ENCODE assay signal across 8 cellular contexts in the genomic region with DNA sequence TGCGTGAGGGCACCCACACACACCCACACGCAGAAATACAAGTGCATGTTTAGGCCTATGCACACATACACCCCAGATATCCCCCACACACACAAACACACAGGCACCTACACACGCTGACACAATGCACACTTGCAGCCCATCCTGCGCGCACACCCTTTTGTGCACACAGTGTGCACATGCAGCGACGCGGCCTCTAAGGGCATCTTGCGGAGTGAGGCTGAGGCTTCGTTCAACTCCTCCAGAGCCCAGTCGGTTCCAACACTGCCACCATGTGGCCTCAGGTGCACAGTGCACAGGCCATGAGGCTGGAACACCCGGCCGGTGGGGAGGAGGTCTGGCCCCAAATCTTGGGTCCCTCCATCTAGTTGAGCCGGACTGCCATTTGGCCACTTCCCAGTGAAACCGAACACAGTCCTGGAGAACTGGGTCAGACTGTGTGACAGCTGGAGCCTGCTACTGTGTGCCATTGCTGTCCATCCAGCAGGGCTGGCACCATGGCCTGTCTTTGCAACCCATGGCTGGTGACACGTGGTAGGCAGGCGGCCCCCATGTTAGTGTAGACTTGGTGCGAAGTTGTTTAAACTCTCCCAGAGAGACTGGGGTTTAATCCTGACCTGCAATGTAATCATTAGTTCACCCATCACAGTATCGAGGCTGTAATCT.
DNase-seq lines count a peak whose midpoint lies in the region; ATAC-seq and TF ChIP-seq lines count a peak whose summit lies in the region.

No MANE protein-coding gene starts in this region.

- no peaks in the 10 kb centered on the region for H3K36me3 Mint-ChIP-seq in osteocyte (ENCODE audit: unreplicated experiment)

- in situ Hi-C loops in GM13976 (cut with MboI; ENCODE audit: low sequenced_read_pairs, unreplicated experiment) = no loop called here

- 18 to 42% methylated on average over 6 to 13 of the region's 19 CpGs for WGBS in gastroesophageal sphincter (ENCODE audit: low coverage in 1 of 2), 2 donors
- 29 to 50% methylated on average over 11 to 19 of the region's 19 CpGs for WGBS in thyroid gland, 2 donors

- H3K36me3 ChIP-seq in gastroesophageal sphincter (no peaks in the 10 kb centered on the region), thyroid gland (no peaks in the 10 kb centered on the region)

- H3K4me3 Mint-ChIP-seq in osteocyte (ENCODE audit: unreplicated experiment) = no peak overlapping the region

- H3K4me3 ChIP-seq in Jurkat, Clone E6-1 (ENCODE audit: low read length) = no peak overlapping the region
- H3K4me3 ChIP-seq in gastroesophageal sphincter (no peak overlapping the region), thyroid gland (replicated peaks in 1 of 3) (no peak overlapping the region)

- no peak for TF ChIP-seq EP300 in gastroesophageal sphincter (IDR thresholded peaks at IDR 0.05)

- ATAC-seq in gastroesophageal sphincter = peak; percentile 87

- peak; percentile 95 for TF ChIP-seq CTCF in GM13976 (IDR thresholded peaks at IDR 0.05; ENCODE audit: borderline replicate concordance, control extremely low read depth, extremely low read depth, insufficient read depth, missing control alignments)
- TF ChIP-seq CTCF in gastroesophageal sphincter (IDR thresholded peaks at IDR 0.05) = peak; percentile 90 to 96 (median 94)
- TF ChIP-seq CTCF in osteocyte (IDR thresholded peaks at IDR 0.05) = peak; percentile 97
- peak; percentile 84 to 94 (median 88) for TF ChIP-seq CTCF in thyroid gland (IDR thresholded peaks at IDR 0.05)

- peaks cover 32% of the 10 kb centered on the region for H3K27me3 Mint-ChIP-seq in osteocyte (ENCODE audit: unreplicated experiment)

- DNase-seq in A172 (ENCODE audit: low spot score) (peak; percentile 60), GM13976 (ENCODE audit: low spot score) (peak; percentile 89), RKO (ENCODE audit: low spot score) (peak; percentile 77), osteocyte (ENCODE audit: extremely low spot score, unreplicated experiment) (peak; percentile 90), thyroid gland (peak; percentile 63 to 72)
- DNase-seq in Jurkat, Clone E6-1 (ENCODE audit: low read depth, low spot score) = peak; percentile 49
- DNase-seq in activated T-helper 9 cell treated with anti-CD3 and anti-CD28 coated beads, Interleukin-2, amount 50 U/mL, for 16 hours (ENCODE audit: low read depth) = peak; percentile 40

- H3K9me3 Mint-ChIP-seq in osteocyte (ENCODE audit: unreplicated experiment) = no peaks in the 10 kb centered on the region

- H3K4me1 ChIP-seq in gastroesophageal sphincter (peaks cover 0 to 4% (median 0%) of the 10 kb centered on the region in 3 donors), thyroid gland (no peaks in the 10 kb centered on the region)

- H3K9me3 ChIP-seq in gastroesophageal sphincter = no peaks in the 10 kb centered on the region
- no peaks in the 10 kb centered on the region for H3K9me3 ChIP-seq in thyroid gland

- H3K4me1 Mint-ChIP-seq in osteocyte (ENCODE audit: unreplicated experiment) = peaks cover 2% of the 10 kb centered on the region

- H3K27ac ChIP-seq in gastroesophageal sphincter (no peak overlapping the region), thyroid gland (no peak overlapping the region)

- intact Hi-C loops in thyroid gland (cut with DNase I) = loop anchor here (5.0 kb wide), 1 partner anchor 822 kb away; no protein-coding TSS in a partner anchor

- H3K27me3 ChIP-seq in gastroesophageal sphincter (peaks cover 28% of the 10 kb centered on the region), thyroid gland (no peaks in the 10 kb centered on the region)

- H3K27ac Mint-ChIP-seq in osteocyte (ENCODE audit: unreplicated experiment) = no peak overlapping the region

- TF ChIP-seq POLR2A in gastroesophageal sphincter (IDR thresholded peaks at IDR 0.05) (no peak), thyroid gland (IDR thresholded peaks at IDR 0.05) (no peak)

Comparison
In these comparisons a context has a peak if more than half of its experiments do, and no peak if none do; other contexts are left out.
1. DNase-seq: peak in every context shown above with its lines; median percentile 90 in osteocyte; 89 in GM13976; 77 in RKO; 68 in thyroid gland; 60 in A172; 49 in Jurkat, Clone E6-1; 40 in activated T-helper 9 cell treated with anti-CD3 and anti-CD28 coated beads, Interleukin-2, amount 50 U/mL, for 16 hours.